Comparison of ENCODE assay signal across 19 cellular contexts in the genomic region with DNA sequence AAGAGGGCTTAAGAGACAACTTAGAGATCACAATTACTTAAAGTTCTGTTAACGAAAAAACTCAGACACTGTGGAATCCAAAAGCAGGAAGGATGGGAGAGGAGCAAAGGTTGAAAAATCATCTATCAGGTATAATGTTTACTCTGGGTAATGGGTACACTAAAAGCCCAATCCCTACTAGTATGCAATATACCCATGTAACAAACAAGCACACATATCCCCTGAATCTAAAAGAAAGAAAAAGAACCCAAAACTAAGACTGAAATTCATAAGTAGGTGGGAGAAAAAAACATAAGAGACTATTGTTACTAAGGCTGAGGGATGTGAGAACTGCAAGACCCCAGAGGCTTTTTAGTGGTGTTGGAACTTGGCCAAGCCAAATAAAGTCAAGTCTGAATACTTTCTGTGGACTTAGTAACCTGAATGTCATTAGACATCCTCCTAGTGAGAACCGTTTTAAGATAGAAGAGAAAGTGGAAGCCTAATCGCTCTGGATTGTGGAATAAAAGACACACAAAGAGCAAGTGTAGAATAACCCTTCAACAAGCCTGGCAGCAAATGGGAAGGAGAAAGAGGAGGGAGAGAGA.
"Had no signal": no experiment of that assay in that cellular context is flagged by ENCODE, and none has a peak within 500 bp of the region (broad histone marks: within the 10 kb centered on the region; RNA-seq: fewer than 3 reads in every experiment).

No MANE protein-coding gene starts in this region.

- H3K4me3 ChIP-seq: coronary artery, gastroesophageal sphincter, heart left ventricle, left ventricle myocardium inferior, spleen, thoracic aorta, upper lobe of right lung had no signal

- H3K27me3 ChIP-seq: gastroesophageal sphincter, spleen, upper lobe of right lung had no signal

- H3K9me3 ChIP-seq: gastroesophageal sphincter, heart left ventricle, left ventricle myocardium inferior, spleen, thoracic aorta, upper lobe of right lung had no signal

- H3K36me3 ChIP-seq: gastroesophageal sphincter, heart left ventricle, left ventricle myocardium inferior, spleen, thoracic aorta, upper lobe of right lung had no signal

- DNase-seq: activated CD4-positive, alpha-beta T cell treated with anti-CD3 and anti-CD28 coated beads for 48 hours; activated CD4-positive, CD25-positive, alpha-beta regulatory T cell; activated CD8-positive, alpha-beta T cell treated with anti-CD3 and anti-CD28 coated beads for 36 hours; activated naive CD4-positive, alpha-beta T cell treated with Interleukin-2 at 50 U/mL for 16 hours; activated naive CD8-positive, alpha-beta T cell treated with anti-CD3 and anti-CD28 coated beads, Interleukin-2, amount 10 ng/mL, durations not matched to agents 7 days and 5 days; activated T-cell treated with anti-CD3 and anti-CD28 coated beads, Interleukin-2, amount 50 U/mL, for 1 hour; amygdala; heart left ventricle; left ventricle myocardium inferior; mammary epithelial cell; midbrain; spleen; stimulated activated naive B cell treated with anti-CD40 and anti-IgM and Interleukin-4, amounts not matched to agents 10 μg/mL and 1 μg/mL and 100 μg/mL, for 72 hours; T-helper 9 cell; upper lobe of right lung had no signal

- H3K27ac ChIP-seq: coronary artery, gastroesophageal sphincter, heart left ventricle, left ventricle myocardium inferior, parathyroid adenoma, spleen, thoracic aorta, upper lobe of right lung had no signal

- H3K4me1 ChIP-seq: gastroesophageal sphincter, heart left ventricle, left ventricle myocardium inferior, parathyroid adenoma, spleen, upper lobe of right lung had no signal
